In the genomic region with DNA sequence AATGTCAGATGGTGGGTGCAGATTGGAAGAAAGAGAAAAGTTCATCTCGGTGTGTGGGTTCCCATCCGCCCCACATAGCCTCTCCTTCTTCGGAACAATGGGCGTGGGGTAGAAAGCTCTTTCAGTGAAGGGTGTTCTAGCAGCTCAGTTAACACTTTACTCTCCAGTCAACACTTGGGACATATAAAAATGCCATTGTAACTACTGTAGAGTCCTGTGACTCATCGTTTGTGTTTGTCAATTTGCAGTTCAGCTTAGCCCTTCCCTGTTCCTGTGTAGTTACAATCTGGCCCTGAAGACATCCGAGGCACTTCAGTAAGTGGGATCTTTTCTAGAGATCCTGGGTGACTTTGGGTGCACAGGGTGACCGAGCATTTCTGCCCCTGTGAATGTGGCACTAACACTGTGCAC, we compare ENCODE assay signal across 11 cellular contexts. TPM values are rescaled to one million over a fixed set of nuclear protein-coding genes. Genes with fewer than 3 reads are reported as not detected.
DNase-seq lines count a peak whose midpoint lies in the region; ATAC-seq and TF ChIP-seq lines count a peak whose summit lies in the region.
"Had no signal": no experiment of that assay in that cellular context is flagged by ENCODE, and none has a peak within 500 bp of the region (broad histone marks: within the 10 kb centered on the region; RNA-seq: fewer than 3 reads in every experiment).

No MANE protein-coding gene starts in this region.

- H3K27me3 ChIP-seq in BJ (ENCODE audit: control insufficient read depth, insufficient read depth, low read length), result no peaks in the 10 kb centered on the region
- no peaks in the 10 kb centered on the region for H3K27me3 ChIP-seq in sigmoid colon

- CTCF ChIA-PET in BJ (lab: Yijun Ruan, JAX), result interaction anchor here (1.1 kb wide), 1 partner anchor 10 kb away, joined by 3 read pairs; no protein-coding TSS in a partner anchor

- WGBS in sigmoid colon, 2 donors, result 20 to 74% methylated on average over 7 of the region's 7 CpGs

- H3K4me1 ChIP-seq in mucosa of descending colon (ENCODE audit: low read depth), result peaks cover 5% of the 10 kb centered on the region
- H3K4me1 ChIP-seq in sigmoid colon, result peaks cover 0 to 8% (median 0%) of the 10 kb centered on the region in 4 donors

- POLR2A ChIA-PET in BJ (lab: Charles Lee), result no interaction called here

- TF ChIP-seq EP300 in sigmoid colon (IDR thresholded peaks at IDR 0.05), result no peak

- peaks cover 25% of the 10 kb centered on the region for H3K36me3 ChIP-seq in BJ (ENCODE audit: control insufficient read depth, insufficient read depth, low read length)
- peaks cover 11% of the 10 kb centered on the region for H3K36me3 ChIP-seq in mucosa of descending colon (ENCODE audit: low read depth)
- peaks cover 23 to 60% (median 35%) of the 10 kb centered on the region in 4 donors for H3K36me3 ChIP-seq in sigmoid colon

- TF ChIP-seq CTCF in BJ (IDR thresholded peaks at IDR 0.05; ENCODE audit: insufficient read depth, low read depth, low read length) (no peak), coronary artery (IDR thresholded peaks at IDR 0.05) (no peak), mucosa of descending colon (IDR thresholded peaks at IDR 0.05) (no peak), sigmoid colon (IDR thresholded peaks at IDR 0.05) (no peak)

- no peaks in the 10 kb centered on the region for H3K9me3 ChIP-seq in mucosa of descending colon
- no peaks in the 10 kb centered on the region for H3K9me3 ChIP-seq in sigmoid colon

- TF ChIP-seq POLR2A in sigmoid colon (IDR thresholded peaks at IDR 0.05), result no peak

- intact Hi-C loops in mucosa of descending colon (cut with DNase I, micrococcal nuclease), result no loop called here
- intact Hi-C loops in sigmoid colon (cut with DNase I), result loop anchor here (10.0 kb wide), 1 partner anchor 93 kb away; a partner anchor contains a TSS

- ATAC-seq in mucosa of descending colon (peak; percentile 93), HG02642 (IDR thresholded peaks at IDR 0.05; ENCODE audit: poor library complexity, unreplicated experiment) (no peak), GM18870 (IDR thresholded peaks at IDR 0.05; ENCODE audit: unreplicated experiment) (no peak)

- H3K27ac ChIP-seq in coronary artery (no peak overlapping the region), sigmoid colon (no peak overlapping the region)

- no peak overlapping the region for H3K4me3 ChIP-seq in BJ (ENCODE audit: low read depth, low read length)
- no peak overlapping the region for H3K4me3 ChIP-seq in coronary artery
- H3K4me3 ChIP-seq in mucosa of descending colon, result no peak overlapping the region
- no peak overlapping the region for H3K4me3 ChIP-seq in sigmoid colon

- DNase-seq in BJ (ENCODE audit: low read depth), result peak; percentile 25
- peak; percentile 80 for DNase-seq in HT-29 (ENCODE audit: low spot score)
- DNase-seq in coronary artery (ENCODE audit: low spot score), result peak; percentile 33
- no peak for DNase-seq in mucosa of descending colon
- DNase-seq in NCI-H1105 treated with DMSO at 0.1 percent for 48 hours (lab: John Stamatoyannopoulos, UW), result no peak
- no peak for DNase-seq in sigmoid colon
- DNase-seq: GDM1, Kasumi-1 had no signal

RNA-seq across cellular contexts. Expression of a gene that starts 11.5 kb away (rescaled TPM):
- 0.05 TPM in 1 of 2 replicates, not detected in the other for polyA plus RNA-seq in BJ (2011; rRNA removed)
- polyA minus RNA-seq in BJ (2011; rRNA and poly(A)+ RNA removed), result not detected in 2 replicates
- 0.33 and 0.76 TPM in 2 replicates for total RNA-seq in HT-29 (2014; rRNA removed; shearing (Covaris generic))
- under 1 TPM; 0.61 to 0.87 (median 0.70) TPM for total RNA-seq in mucosa of descending colon
- total RNA-seq in sigmoid colon, result not detected
- under 1 TPM in 1 of 3 donors, not detected in 2; 0.10 TPM for polyA plus RNA-seq in sigmoid colon
- total RNA-seq: H1 had no signal

RNA-seq across cellular contexts. Expression of a gene that starts 47.9 kb away (rescaled TPM):
- 25.2 and 32.0 TPM in 2 replicates for polyA plus RNA-seq in BJ (2011; rRNA removed)
- 21.7 and 30.0 TPM in 2 replicates for polyA minus RNA-seq in BJ (2011; rRNA and poly(A)+ RNA removed)
- 10.4 and 13.7 TPM in 2 replicates for total RNA-seq in HT-29 (2014; rRNA removed; shearing (Covaris generic))
- 10 to 100 TPM; 21.0 to 43.6 (median 31.0) TPM for total RNA-seq in mucosa of descending colon
- 10 to 100 TPM; 16.4 to 28.5 (median 21.5) TPM for total RNA-seq in sigmoid colon
- polyA plus RNA-seq in sigmoid colon, result 10 to 100 TPM in 1 of 3 donors, 1 to 10 TPM in 2; 2.8 to 11.0 (median 3.0) TPM

Comparison
In these comparisons a context has a peak if more than half of its experiments do, and no peak if none do; other contexts are left out.
1. DNase-seq: peak in BJ (single experiment), HT-29 (single experiment) and coronary artery (single experiment); none in mucosa of descending colon (0 of 3), NCI-H1105 treated with DMSO at 0.1 percent for 48 hours (single experiment) and sigmoid colon (single experiment).